ENCODE assay signal across 13 cellular contexts in the genomic region with DNA sequence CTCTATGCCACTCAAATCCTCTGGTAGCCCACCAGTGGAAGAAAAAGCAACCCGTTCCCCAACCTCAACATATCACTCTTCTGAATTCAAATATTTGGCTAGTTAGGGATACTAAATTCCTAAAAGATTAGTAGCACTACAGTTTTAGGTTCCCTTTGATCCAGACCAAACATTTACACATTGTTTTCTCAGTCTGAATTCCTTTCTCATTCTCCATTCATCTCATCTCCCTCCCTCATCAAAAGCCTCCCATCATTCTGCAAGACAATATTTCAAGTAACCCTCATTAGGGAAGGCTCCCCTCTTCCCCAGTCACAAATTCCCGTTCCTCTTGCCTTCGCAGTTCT. TPM values are rescaled to one million over a fixed set of nuclear protein-coding genes. Genes with fewer than 3 reads are reported as not detected.
DNase-seq lines count a peak whose midpoint lies in the region; ATAC-seq and TF ChIP-seq lines count a peak whose summit lies in the region.
"Had no signal": no experiment of that assay in that cellular context is flagged by ENCODE, and none has a peak within 500 bp of the region (broad histone marks: within the 10 kb centered on the region; RNA-seq: fewer than 3 reads in every experiment).

No MANE protein-coding gene starts in this region.

- TF ChIP-seq POLR2A in gastroesophageal sphincter (IDR thresholded peaks at IDR 0.05) (no peak), testis (IDR thresholded peaks at IDR 0.05) (no peak)

- H3K4me1 Mint-ChIP-seq in T-helper 17 cell, result peaks cover 71% of the 10 kb centered on the region
- peaks cover 30% of the 10 kb centered on the region for H3K4me1 Mint-ChIP-seq in neural progenitor cell

- no peaks in the 10 kb centered on the region for H3F3A ChIP-seq in neural progenitor cell (ENCODE audit: low read depth)

- no peak overlapping the region for H2AFZ ChIP-seq in neural progenitor cell (replicated peaks)

- no peak overlapping the region for H3K4me2 ChIP-seq in neural progenitor cell

- H3K27ac Mint-ChIP-seq in T-helper 17 cell (peak overlapping the region; percentile 98), neural progenitor cell (no peak overlapping the region)

- 52 to 65% methylated on average over 3 of the region's 3 CpGs for WGBS in gastroesophageal sphincter (ENCODE audit: low coverage in 1 of 2), 2 donors
- 90 to 93% methylated on average over 3 of the region's 3 CpGs for WGBS in testis, 2 donors

- H3K36me3 ChIP-seq in gastroesophageal sphincter (no peaks in the 10 kb centered on the region), neural progenitor cell (no peaks in the 10 kb centered on the region), testis (ENCODE audit: low read depth, missing control alignments) (no peaks in the 10 kb centered on the region)
- H3K36me3 ChIP-seq: cardiac muscle cell had no signal

- H3K36me3 Mint-ChIP-seq in T-helper 17 cell (ENCODE audit: low read depth) (peaks cover 18% of the 10 kb centered on the region), neural progenitor cell (peaks cover 28% of the 10 kb centered on the region)

- H3K4me1 ChIP-seq in gastroesophageal sphincter (peaks cover 27 to 80% (median 36%) of the 10 kb centered on the region in 3 donors), neural progenitor cell (peaks cover 21% of the 10 kb centered on the region), testis (no peaks in the 10 kb centered on the region)

- H3K27me3 ChIP-seq in gastroesophageal sphincter (no peaks in the 10 kb centered on the region), neural progenitor cell (no peaks in the 10 kb centered on the region), testis (no peaks in the 10 kb centered on the region)
- H3K27me3 ChIP-seq: cardiac muscle cell had no signal

- TF ChIP-seq CTCF in gastroesophageal sphincter (IDR thresholded peaks at IDR 0.05), result no peak
- no peak for TF ChIP-seq CTCF in neural progenitor cell (IDR thresholded peaks at IDR 0.05)
- TF ChIP-seq CTCF in testis (IDR thresholded peaks at IDR 0.05), result no peak

- ATAC-seq in T-helper 17 cell, result no peak
- ATAC-seq in gastroesophageal sphincter, result no peak
- ATAC-seq in GM21447 (IDR thresholded peaks at IDR 0.05; ENCODE audit: unreplicated experiment), result no peak

- intact Hi-C loops in testis (cut with DNase I; ENCODE audit: low total_unique reads), result no loop called here

- peak overlapping the region; percentile 75 to 91 (median 84) for H3K27ac ChIP-seq in gastroesophageal sphincter
- no peak overlapping the region for H3K27ac ChIP-seq in neural progenitor cell
- no peak overlapping the region for H3K27ac ChIP-seq in testis
- H3K27ac ChIP-seq: cardiac muscle cell had no signal

- no peak overlapping the region for H3K9ac ChIP-seq in neural progenitor cell

- H3K4me3 Mint-ChIP-seq in T-helper 17 cell (peak overlapping the region; percentile 85), neural progenitor cell (no peak overlapping the region)

- TF ChIP-seq EP300 in gastroesophageal sphincter (IDR thresholded peaks at IDR 0.05), result no peak

- H3K9me3 ChIP-seq in T-helper 17 cell (ENCODE audit: control insufficient read depth, low read length, poor library complexity, severe bottlenecking) (no peaks in the 10 kb centered on the region), gastroesophageal sphincter (no peaks in the 10 kb centered on the region), neural progenitor cell (ENCODE audit: low read depth) (no peaks in the 10 kb centered on the region), testis (no peaks in the 10 kb centered on the region)

- H3K27me3 Mint-ChIP-seq in T-helper 17 cell (no peaks in the 10 kb centered on the region), neural progenitor cell (ENCODE audit: insufficient read depth, low read depth) (peaks cover 2% of the 10 kb centered on the region)

- no peak overlapping the region for H3K4me3 ChIP-seq in gastroesophageal sphincter
- H3K4me3 ChIP-seq in neural progenitor cell, result no peak overlapping the region
- H3K4me3 ChIP-seq in testis, result no peak overlapping the region
- H3K4me3 ChIP-seq: cardiac muscle cell, lung had no signal

- no peaks in the 10 kb centered on the region for H4K20me1 ChIP-seq in neural progenitor cell (ENCODE audit: low read depth)

- peaks cover 21% of the 10 kb centered on the region for H3K9me3 Mint-ChIP-seq in neural progenitor cell

- H3K79me2 ChIP-seq in neural progenitor cell (ENCODE audit: low read depth), result peaks cover under 1% of the 10 kb centered on the region

- DNase-seq in A172 (ENCODE audit: low spot score), result peak; percentile 32
- peak; percentile 41 for DNase-seq in Daoy (ENCODE audit: low read depth)
- no peak for DNase-seq in T-helper 17 cell
- DNase-seq in neural progenitor cell (ENCODE audit: low spot score), result no peak
- no peak for DNase-seq in testis
- DNase-seq in COLO668 (lab: John Stamatoyannopoulos, UW; ENCODE audit: unreplicated experiment), result no peak
- DNase-seq: KG1, retina, SIG-M5 had no signal

RNA-seq across cellular contexts. Expression of a gene that starts 26.3 kb away (rescaled TPM):
- 43.1 and 50.3 TPM in 2 replicates for total RNA-seq in A172 (2014; rRNA removed; shearing (Covaris generic))
- 28.9 and 30.8 TPM in 2 replicates for total RNA-seq in Daoy (2014; rRNA removed; shearing (Covaris generic))
- total RNA-seq in T-helper 17 cell (100 to 1,000 TPM; 130 to 140 TPM), gastroesophageal sphincter (10 to 100 TPM; 19.3 to 38.5 (median 31.2) TPM), neural progenitor cell (ENCODE audit: low replicate concordance) (11.5 and 20.9 TPM in 2 replicates), testis (1 to 10 TPM; 4.5 to 4.9 TPM)
- 3.1 TPM for polyA plus RNA-seq in testis (ENCODE audit: insufficient read depth, low read depth, low replicate concordance)

Comparison
In these comparisons a context has a peak if more than half of its experiments do, and no peak if none do; other contexts are left out.
1. DNase-seq: peak in A172 (single experiment) and Daoy (single experiment); none in T-helper 17 cell (0 of 3), neural progenitor cell (single experiment), testis (single experiment) and COLO668 (single experiment).
2. H3K27ac ChIP-seq: peak in gastroesophageal sphincter (4 of 4); none in neural progenitor cell (single experiment) and testis (0 of 2).